In genomic region chr6:111750753-111751684, GRCh38 we compare ENCODE assay signal across 9 cellular contexts.
A peak's percentile ranks its signal among the peaks of the same experiment; 100 is the strongest.
DNase-seq lines count a peak whose midpoint lies in the region; ATAC-seq lines count a peak whose summit lies in the region.
"Had no signal": no experiment of that assay in that cellular context is flagged by ENCODE, and none has a peak within 500 bp of the region (broad histone marks: within the 10 kb centered on the region; RNA-seq: fewer than 3 reads in every experiment).

No MANE protein-coding gene starts in this region.

- H3K4ac ChIP-seq in mesendoderm (ENCODE audit: low read depth, low read length): no peak overlapping the region

- H2BK5ac ChIP-seq in mesendoderm (ENCODE audit: low read length): no peak overlapping the region

- H4K5ac ChIP-seq in mesendoderm (ENCODE audit: low read length): no peak overlapping the region

- H3K36me3 ChIP-seq in mesendoderm (ENCODE audit: control insufficient read depth, insufficient read depth, low read length): no peaks in the 10 kb centered on the region

- H3K9ac ChIP-seq in mesendoderm (ENCODE audit: low read length): no peak overlapping the region

- ATAC-seq in HG03342 (IDR thresholded peaks at IDR 0.05; ENCODE audit: unreplicated experiment) (peak; percentile 97), GM18868 (IDR thresholded peaks at IDR 0.05; ENCODE audit: unreplicated experiment) (no peak)

- H3K27ac ChIP-seq in mesendoderm (ENCODE audit: low read depth, low read length): no peak overlapping the region
- H3K27ac ChIP-seq: 22Rv1 had no signal

- H2BK120ac ChIP-seq in mesendoderm (ENCODE audit: low read depth, low read length): no peak overlapping the region

- H3K27me3 ChIP-seq in mesendoderm (ENCODE audit: insufficient read depth, low read length, poor library complexity): no peaks in the 10 kb centered on the region

- H3K4me1 ChIP-seq in mesendoderm (ENCODE audit: control insufficient read depth, low read depth, low read length): no peaks in the 10 kb centered on the region

- H3K56ac ChIP-seq in mesendoderm (ENCODE audit: low read length): no peak overlapping the region

- no peak overlapping the region for H3K23ac ChIP-seq in mesendoderm (ENCODE audit: low read length)

- H2BK15ac ChIP-seq in mesendoderm (replicated peaks; ENCODE audit: low read depth): no peak overlapping the region

- no CpG with 5 or more reads among the region's 6 CpGs for WGBS in mesendoderm (ENCODE audit: extremely low coverage, insufficient coverage, low lambda C conversion rate)

- H3K4me2 ChIP-seq in mesendoderm (ENCODE audit: low read length): no peak overlapping the region

- no peak overlapping the region for H2AK5ac ChIP-seq in mesendoderm (ENCODE audit: low read length)

- peak; percentile 47 for DNase-seq in activated CD4-positive, CD25-positive, alpha-beta regulatory T cell treated with anti-CD3 and anti-CD28 coated beads, Interleukin-2, amount 50 U/mL, for 16 hours (ENCODE audit: low read depth, low spot score)
- no peak for DNase-seq in activated CD4-positive, CD25-positive, alpha-beta regulatory T cell treated with anti-CD3 and anti-CD28 coated beads, Interleukin-2, amount 50 U/mL, for 72 hours
- DNase-seq in activated effector memory CD4-positive, alpha-beta T cell treated with anti-CD3 and anti-CD28 coated beads, Interleukin-2, amount 50 U/mL, for 16 hours: peak; percentile 80
- DNase-seq in mesendoderm: peak; percentile 79
- no peak for DNase-seq in NCI-H82 treated with DMSO at 0.1 percent for 48 hours (lab: John Stamatoyannopoulos, UW; ENCODE audit: unreplicated experiment)
- DNase-seq in ureter (ENCODE audit: low spot score): no peak

- no peaks in the 10 kb centered on the region for H3K79me2 ChIP-seq in mesendoderm (ENCODE audit: control insufficient read depth, insufficient read depth, low read length)

- H3K18ac ChIP-seq in mesendoderm (ENCODE audit: low read length): no peak overlapping the region

- H3K4me3 ChIP-seq in mesendoderm (ENCODE audit: low read length): no peak overlapping the region

- no peak overlapping the region for H4K8ac ChIP-seq in mesendoderm (ENCODE audit: low read depth, low read length)

- no peaks in the 10 kb centered on the region for H3K79me1 ChIP-seq in mesendoderm (ENCODE audit: low read length)

Comparison
In these comparisons a context has a peak if more than half of its experiments do, and no peak if none do; other contexts are left out.
1. DNase-seq: peak in activated CD4-positive, CD25-positive, alpha-beta regulatory T cell treated with anti-CD3 and anti-CD28 coated beads, Interleukin-2, amount 50 U/mL, for 16 hours (single experiment), activated effector memory CD4-positive, alpha-beta T cell treated with anti-CD3 and anti-CD28 coated beads, Interleukin-2, amount 50 U/mL, for 16 hours (single experiment) and mesendoderm (single experiment); none in activated CD4-positive, CD25-positive, alpha-beta regulatory T cell treated with anti-CD3 and anti-CD28 coated beads, Interleukin-2, amount 50 U/mL, for 72 hours (single experiment), NCI-H82 treated with DMSO at 0.1 percent for 48 hours (single experiment) and ureter (single experiment).